15 cellular contexts compared by ENCODE assay signal in genomic region chr4:44016582-44017421, GRCh38.
DNase-seq lines count a peak whose midpoint lies in the region; ATAC-seq and TF ChIP-seq lines count a peak whose summit lies in the region.
"Had no signal": no experiment of that assay in that cellular context is flagged by ENCODE, and none has a peak within 500 bp of the region (broad histone marks: within the 10 kb centered on the region; RNA-seq: fewer than 3 reads in every experiment).

No MANE protein-coding gene starts in this region.

- no peak overlapping the region for H4K8ac ChIP-seq in mesenchymal stem cell (ENCODE audit: low read length)

- no peaks in the 10 kb centered on the region for H4K20me1 ChIP-seq in hepatocyte (ENCODE audit: insufficient read depth, poor library complexity, severe bottlenecking)

- in situ Hi-C loops in Panc1 (cut with HindIII; ENCODE audit: low pct_unique_long_range_greater_than_20kb, low sequenced_read_pairs): no loop called here

- H2AK5ac ChIP-seq in mesenchymal stem cell (ENCODE audit: low read length, severe bottlenecking): no peak overlapping the region

- H3K9ac ChIP-seq in mesenchymal stem cell (ENCODE audit: low read length): no peak overlapping the region

- H3K4me1 ChIP-seq in Panc1 (ENCODE audit: control insufficient read depth, insufficient read depth, low read length): no peaks in the 10 kb centered on the region
- no peaks in the 10 kb centered on the region for H3K4me1 ChIP-seq in mesenchymal stem cell (ENCODE audit: control insufficient read depth, insufficient read depth, low read depth, low read length)
- no peaks in the 10 kb centered on the region for H3K4me1 ChIP-seq in hepatocyte (ENCODE audit: insufficient read depth)
- H3K4me1 ChIP-seq: uterus had no signal

- H3K9me3 ChIP-seq in Panc1 (ENCODE audit: control insufficient read depth, insufficient read depth, low read depth, low read length) (no peaks in the 10 kb centered on the region), mesenchymal stem cell (ENCODE audit: control insufficient read depth, low read length) (no peaks in the 10 kb centered on the region), hepatocyte (ENCODE audit: low read depth) (no peaks in the 10 kb centered on the region)
- H3K9me3 ChIP-seq: ovary, uterus had no signal

- H3K4me3 ChIP-seq in LNCaP clone FGC (ENCODE audit: low read depth, low read length) (peak overlapping the region; percentile 41), Panc1 (ENCODE audit: low read depth in 2 of 2, low read length in 2 of 2) (peak overlapping the region; percentile 47 to 72), mesenchymal stem cell (ENCODE audit: insufficient read depth in 1 of 2, low read depth in 1 of 2, low read length in 2 of 2) (no peak overlapping the region), hepatocyte (no peak overlapping the region)
- H3K4me3 ChIP-seq: ovary, uterus had no signal

- H2BK5ac ChIP-seq in mesenchymal stem cell (ENCODE audit: low read depth, low read length, poor library complexity, severe bottlenecking): no peak overlapping the region

- no peak overlapping the region for H2BK15ac ChIP-seq in mesenchymal stem cell (ENCODE audit: low read depth, poor library complexity, severe bottlenecking)

- H3K27me3 ChIP-seq in Panc1 (ENCODE audit: control insufficient read depth, insufficient read depth, low read length) (no peaks in the 10 kb centered on the region), mesenchymal stem cell (ENCODE audit: control insufficient read depth in 1 of 2, insufficient read depth in 1 of 2, low read length in 2 of 2) (no peaks in the 10 kb centered on the region), hepatocyte (no peaks in the 10 kb centered on the region)
- H3K27me3 ChIP-seq: ovary, uterus had no signal

- no peaks in the 10 kb centered on the region; the same call in 1 of the 2 replicates for H3K36me3 ChIP-seq in Panc1 (ENCODE audit: control insufficient read depth, insufficient read depth, low read length)
- H3K36me3 ChIP-seq in mesenchymal stem cell (ENCODE audit: control insufficient read depth in 1 of 2, insufficient read depth in 2 of 2, low read depth in 1 of 2, low read length in 2 of 2): no peaks in the 10 kb centered on the region
- H3K36me3 ChIP-seq in hepatocyte (replicated peaks; ENCODE audit: insufficient read depth, low read depth): no peaks in the 10 kb centered on the region
- H3K36me3 ChIP-seq: ovary, uterus had no signal

- H2BK120ac ChIP-seq in mesenchymal stem cell (ENCODE audit: low read depth, low read length): no peak overlapping the region

- no peak overlapping the region for H4K91ac ChIP-seq in mesenchymal stem cell (ENCODE audit: low read length)

- DNase-seq in NCI-H187 treated with DMSO at 0.1 percent for 48 hours (lab: John Stamatoyannopoulos, UW) (peak; percentile 8), NCI-H187 (lab: John Stamatoyannopoulos, UW) (no peak), LNCaP clone FGC (ENCODE audit: low read depth) (no peak), Panc1 (ENCODE audit: low read depth, low spot score) (peak; percentile 22), mesenchymal stem cell (peak; percentile 1), SW480 (ENCODE audit: low spot score) (no peak), MV-4-11 (lab: John Stamatoyannopoulos, UW) (no peak), hepatocyte (ENCODE audit: low spot score) (no peak)
- DNase-seq: activated CD4-positive, alpha-beta T cell treated with anti-CD3 and anti-CD28 coated beads, Interleukin-2, amount 50 U/mL, for 48 hours; activated naive CD4-positive, alpha-beta T cell treated with anti-CD3 and anti-CD28 coated beads, Interleukin-2, amount 50 U/mL, for 16 hours; NCI-H82; ovary; stimulated activated CD8-positive, alpha-beta memory T cell treated with anti-CD3 and anti-CD28 coated beads, Interleukin-4, amount 100 ng/mL, for 48 hours; uterus had no signal

- peak overlapping the region; percentile 82 for H3K27ac ChIP-seq in Panc1 (ENCODE audit: low read length)
- no peak overlapping the region for H3K27ac ChIP-seq in mesenchymal stem cell (ENCODE audit: low read length, poor library complexity, severe bottlenecking)
- no peak overlapping the region for H3K27ac ChIP-seq in hepatocyte
- H3K27ac ChIP-seq: ovary, uterus had no signal

- H3K23ac ChIP-seq in mesenchymal stem cell (ENCODE audit: low read length in 2 of 2): no peak overlapping the region

- H3K79me1 ChIP-seq in mesenchymal stem cell (replicated peaks; ENCODE audit: low read length, poor library complexity, severe bottlenecking): no peaks in the 10 kb centered on the region

- no TSS peak for BruUV-seq in Panc1 (replicated peaks; lab: Mats Ljungman, UMichigan)

- no peak overlapping the region for H3K18ac ChIP-seq in mesenchymal stem cell (ENCODE audit: low read depth in 1 of 2, low read length in 2 of 2)

- intact Hi-C loops in Panc1 (cut with micrococcal nuclease; ENCODE audit: unreplicated experiment): no loop called here

- H3K79me2 ChIP-seq in hepatocyte: no peaks in the 10 kb centered on the region

- WGBS in mesenchymal stem cell: 86% methylated on average over 18 of the region's 18 CpGs
- WGBS in hepatocyte (ENCODE audit: low lambda C conversion rate, missing lambda C conversion rate): 94% methylated on average over 18 of the region's 18 CpGs

- H3K14ac ChIP-seq in mesenchymal stem cell (ENCODE audit: low read length in 2 of 2): no peak overlapping the region

- no peaks in the 10 kb centered on the region for H3K9me2 ChIP-seq in hepatocyte (replicated peaks; ENCODE audit: insufficient read depth)

- TF ChIP-seq CTCF in LNCaP clone FGC (IDR thresholded peaks at IDR 0.05; ENCODE audit: control insufficient read depth, extremely low read depth, insufficient read depth): no peak
- TF ChIP-seq CTCF in Panc1 (IDR thresholded peaks at IDR 0.05): no peak
- no peak for TF ChIP-seq CTCF in hepatocyte (IDR thresholded peaks at IDR 0.05; ENCODE audit: poor library complexity)

- H2BK12ac ChIP-seq in mesenchymal stem cell (ENCODE audit: low read length in 2 of 2): no peak overlapping the region

- no peak overlapping the region for H3K4ac ChIP-seq in mesenchymal stem cell (ENCODE audit: low read depth in 1 of 2, low read length in 2 of 2)

- no peak overlapping the region for H3K4me2 ChIP-seq in mesenchymal stem cell (ENCODE audit: low read length, poor library complexity, severe bottlenecking)
- H3K4me2 ChIP-seq in hepatocyte: no peak overlapping the region

- no peak overlapping the region for H2AFZ ChIP-seq in mesenchymal stem cell (ENCODE audit: low read depth, low read length)
- no peak overlapping the region for H2AFZ ChIP-seq in hepatocyte

- ATAC-seq in Panc1: peak; percentile 93
- ATAC-seq: HCT116 had no signal

- CTCF ChIA-PET in Panc1 (lab: Charles Lee): no interaction called here

- POLR2A ChIA-PET in Panc1 (lab: Charles Lee): no interaction called here

Comparison
In these comparisons a context has a peak if more than half of its experiments do, and no peak if none do; other contexts are left out.
1. DNase-seq: peak in NCI-H187 treated with DMSO at 0.1 percent for 48 hours (single experiment), Panc1 (single experiment) and mesenchymal stem cell (single experiment); none in NCI-H187 (0 of 2), LNCaP clone FGC (single experiment), SW480 (single experiment), MV-4-11 (single experiment) and hepatocyte (single experiment).
2. H3K4me3 ChIP-seq: peak in LNCaP clone FGC (single experiment) and Panc1 (2 of 2); none in mesenchymal stem cell (0 of 2) and hepatocyte (single experiment).